Comparison of ENCODE assay signal across 13 cellular contexts in the genomic region with DNA sequence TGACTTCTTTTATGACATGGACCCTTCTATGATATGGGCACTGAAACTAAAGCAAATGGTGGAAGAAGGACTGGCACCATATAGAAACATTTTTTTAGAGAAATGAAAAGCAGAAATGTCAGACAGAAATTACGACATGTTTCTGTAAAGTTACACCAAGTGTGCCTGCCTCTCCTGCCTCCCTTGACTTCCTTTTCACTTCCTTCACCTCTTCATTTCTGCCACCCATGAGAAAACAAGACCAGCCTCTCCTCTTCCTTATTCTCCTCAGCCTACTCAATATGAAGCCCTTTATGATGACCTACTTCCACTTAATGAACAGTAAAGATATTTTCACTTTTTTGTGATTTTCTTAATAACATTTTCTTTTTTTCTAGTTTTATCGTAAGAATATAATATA.
"Had no signal": no experiment of that assay in that cellular context is flagged by ENCODE, and none has a peak within 500 bp of the region (broad histone marks: within the 10 kb centered on the region; RNA-seq: fewer than 3 reads in every experiment).

No MANE protein-coding gene starts in this region.

- DNase-seq: activated CD4-positive, alpha-beta T cell treated with anti-CD3 and anti-CD28 coated beads, Interleukin-2, amount 50 U/mL, for 1 hour; activated gamma-delta T cell; activated naive CD8-positive, alpha-beta T cell treated with anti-CD3 and anti-CD28 coated beads, Interleukin-2, amount 10 ng/mL, durations not matched to agents 7 days and 5 days; activated T-cell treated with anti-CD3 and anti-CD28 coated beads, Interleukin-2, amount 50 U/mL, for 4 hours; foreskin fibroblast; glutamatergic neuron; naive thymus-derived CD8-positive, alpha-beta T cell; psoas muscle; stimulated activated CD4-positive, alpha-beta T cell treated with anti-CD3 and anti-CD28 coated beads, Interleukin-2, amount 100 ng/mL, for 48 hours; stimulated activated naive CD8-positive, alpha-beta T cell treated with anti-CD3 and anti-CD28 coated beads, Interleukin-15, Interleukin-2, amounts not matched to agents 100 U/mL and 50 U/mL, for 24 hours; T-helper 17 cell had no signal

- H3K4me3 ChIP-seq: esophagus muscularis mucosa, psoas muscle had no signal

- ATAC-seq: activated T-cell treated with anti-CD3 and anti-CD28 coated beads, Interleukin-2, amount 50 U/mL, for 4 hours; naive thymus-derived CD8-positive, alpha-beta T cell; psoas muscle; sciatic nerve; stimulated activated naive CD8-positive, alpha-beta T cell treated with anti-CD3 and anti-CD28 coated beads, Interleukin-15, Interleukin-2, amounts not matched to agents 100 U/mL and 50 U/mL, for 24 hours; T-helper 17 cell had no signal

- H3K9me3 ChIP-seq: esophagus muscularis mucosa, psoas muscle had no signal

- H3K27ac ChIP-seq: esophagus muscularis mucosa, psoas muscle had no signal

- H3K4me1 ChIP-seq: esophagus muscularis mucosa, psoas muscle had no signal

- H3K27me3 ChIP-seq: esophagus muscularis mucosa had no signal
